Comparison of ENCODE assay signal across 18 cellular contexts in genomic region chr11:45647786-45648185, GRCh38. TPM values are rescaled to one million over a fixed set of nuclear protein-coding genes. Genes with fewer than 3 reads are reported as not detected.
DNase-seq lines count a peak whose midpoint lies in the region; ATAC-seq and TF ChIP-seq lines count a peak whose summit lies in the region.
"Had no signal": no experiment of that assay in that cellular context is flagged by ENCODE, and none has a peak within 500 bp of the region (broad histone marks: within the 10 kb centered on the region; RNA-seq: fewer than 3 reads in every experiment).

No MANE protein-coding gene starts in this region.

- no peak overlapping the region for H2BK5ac ChIP-seq in mesendoderm (ENCODE audit: low read length)

- no peak overlapping the region for H3K9ac ChIP-seq in mesendoderm (ENCODE audit: low read length)

- H3K4me3 Mint-ChIP-seq in activated CD8-positive, alpha-beta memory T cell treated with anti-CD3 and anti-CD28 coated beads, Interleukin-2, amount 10 ng/mL, durations not matched to agents 7 days and 5 days = no peak overlapping the region
- no peak overlapping the region for H3K4me3 Mint-ChIP-seq in WTC11

- H2BK15ac ChIP-seq in mesendoderm (replicated peaks; ENCODE audit: low read depth) = no peak overlapping the region

- H3K56ac ChIP-seq in mesendoderm (ENCODE audit: low read length) = no peak overlapping the region

- no peak overlapping the region for H3K4ac ChIP-seq in mesendoderm (ENCODE audit: low read depth, low read length)

- no peak overlapping the region for H3K27ac Mint-ChIP-seq in activated CD8-positive, alpha-beta memory T cell treated with anti-CD3 and anti-CD28 coated beads, Interleukin-2, amount 10 ng/mL, durations not matched to agents 7 days and 5 days
- no peak overlapping the region for H3K27ac Mint-ChIP-seq in WTC11

- no peaks in the 10 kb centered on the region for H3K27me3 ChIP-seq in mesendoderm (ENCODE audit: insufficient read depth, low read length, poor library complexity)

- H3K9me3 Mint-ChIP-seq in activated CD8-positive, alpha-beta memory T cell treated with anti-CD3 and anti-CD28 coated beads, Interleukin-2, amount 10 ng/mL, durations not matched to agents 7 days and 5 days (ENCODE audit: low read depth) = no peaks in the 10 kb centered on the region
- peaks cover 7% of the 10 kb centered on the region; the same call in 1 of the 2 replicates for H3K9me3 Mint-ChIP-seq in WTC11

- POLR2A ChIA-PET in WTC11 (lab: Charles Lee) = no interaction called here

- no peak overlapping the region for H4K5ac ChIP-seq in mesendoderm (ENCODE audit: low read length)

- peaks cover 26% of the 10 kb centered on the region for H3K27me3 Mint-ChIP-seq in activated CD8-positive, alpha-beta memory T cell treated with anti-CD3 and anti-CD28 coated beads, Interleukin-2, amount 10 ng/mL, durations not matched to agents 7 days and 5 days
- peaks cover 7% of the 10 kb centered on the region; the same call in 1 of the 2 replicates for H3K27me3 Mint-ChIP-seq in WTC11 (ENCODE audit: low read depth)

- no CpG with 5 or more reads among the region's 1 CpG for WGBS in mesendoderm (ENCODE audit: extremely low coverage, insufficient coverage, low lambda C conversion rate)

- no peaks in the 10 kb centered on the region for H3K79me2 ChIP-seq in mesendoderm (ENCODE audit: control insufficient read depth, insufficient read depth, low read length)

- no peaks in the 10 kb centered on the region for H3K79me1 ChIP-seq in mesendoderm (ENCODE audit: low read length)

- H2BK120ac ChIP-seq in mesendoderm (ENCODE audit: low read depth, low read length) = no peak overlapping the region

- peak; percentile 26 for DNase-seq in activated CD8-positive, alpha-beta memory T cell treated with anti-CD3 and anti-CD28 coated beads, Interleukin-2, amount 10 ng/mL, durations not matched to agents 7 days and 5 days
- DNase-seq in activated CD8-positive, alpha-beta memory T cell treated with anti-CD3 and anti-CD28 coated beads, Interleukin-2, amount 50 U/mL, for 4 hours = no peak
- DNase-seq in WTC11 (ENCODE audit: low spot score) (no peak), mesendoderm (peak; percentile 75)
- DNase-seq: 8988T, DMS79 treated with DMSO at 0.1 percent for 48 hours, NCI-H1105 treated with DMSO at 0.1 percent for 48 hours, NCI-H1694 treated with DMSO at 0.1 percent for 48 hours, NCI-H774, SIG-M5 had no signal

- H3K23ac ChIP-seq in mesendoderm (ENCODE audit: low read length) = no peak overlapping the region

- H3K18ac ChIP-seq in mesendoderm (ENCODE audit: low read length) = no peak overlapping the region

- no peak for ATAC-seq in activated CD8-positive, alpha-beta memory T cell treated with anti-CD3 and anti-CD28 coated beads, Interleukin-2, amount 10 ng/mL, durations not matched to agents 7 days and 5 days
- peak; percentile 68 for ATAC-seq in WTC11
- ATAC-seq in GM18502 (IDR thresholded peaks at IDR 0.05; ENCODE audit: poor library complexity, unreplicated experiment) = no peak
- no peak for ATAC-seq in HG03520 (IDR thresholded peaks at IDR 0.05; ENCODE audit: unreplicated experiment)
- no peak for ATAC-seq in HG02852 (IDR thresholded peaks at IDR 0.05; ENCODE audit: unreplicated experiment)
- ATAC-seq in HG03135 (IDR thresholded peaks at IDR 0.05; ENCODE audit: unreplicated experiment) = no peak
- ATAC-seq: HCT116, K562 had no signal

- no peaks in the 10 kb centered on the region for H3K36me3 ChIP-seq in mesendoderm (ENCODE audit: control insufficient read depth, insufficient read depth, low read length)

- H3K4me2 ChIP-seq in mesendoderm (ENCODE audit: low read length) = no peak overlapping the region

- TF ChIP-seq CTCF in WTC11 (IDR thresholded peaks at IDR 0.05) = no peak

- H2AK5ac ChIP-seq in mesendoderm (ENCODE audit: low read length) = no peak overlapping the region

- H4K8ac ChIP-seq in mesendoderm (ENCODE audit: low read depth, low read length) = no peak overlapping the region

- CTCF ChIA-PET in activated CD8-positive, alpha-beta memory T cell treated with anti-CD3 and anti-CD28 coated beads, Interleukin-2, amount 10 ng/mL, durations not matched to agents 7 days and 5 days (lab: Charles Lee) = interaction anchor here (1.0 to 1.9 kb wide), 2 partner anchors 124 to 317 kb away, joined by 3 to 4 read pairs; no protein-coding TSS in a partner anchor
- CTCF ChIA-PET in WTC11 (lab: Charles Lee) = interaction anchor here (1.1 kb wide), 1 partner anchor 124 kb away, joined by 6 read pairs; no protein-coding TSS in a partner anchor

- H3K27ac ChIP-seq in mesendoderm (ENCODE audit: low read depth, low read length) = no peak overlapping the region

- peaks cover 2% of the 10 kb centered on the region for H3K4me1 ChIP-seq in mesendoderm (ENCODE audit: control insufficient read depth, low read depth, low read length)

- H3K4me1 Mint-ChIP-seq in activated CD8-positive, alpha-beta memory T cell treated with anti-CD3 and anti-CD28 coated beads, Interleukin-2, amount 10 ng/mL, durations not matched to agents 7 days and 5 days = peaks cover 4% of the 10 kb centered on the region
- peaks cover 19% of the 10 kb centered on the region for H3K4me1 Mint-ChIP-seq in WTC11

- no peak overlapping the region for H3K4me3 ChIP-seq in mesendoderm (ENCODE audit: low read length)
- H3K4me3 ChIP-seq: K562 had no signal

- H3K36me3 Mint-ChIP-seq in activated CD8-positive, alpha-beta memory T cell treated with anti-CD3 and anti-CD28 coated beads, Interleukin-2, amount 10 ng/mL, durations not matched to agents 7 days and 5 days = no peaks in the 10 kb centered on the region
- H3K36me3 Mint-ChIP-seq in WTC11 = no peaks in the 10 kb centered on the region

TF ChIP-seq in WTC11, 78 proteins besides CTCF, POLR2A, EP300 and RAD21 (continues in another document):
- TF ChIP-seq PRDM15 (CRISPR knock-in tag; IDR thresholded peaks at IDR 0.05) (no peak), ZNF512 (CRISPR knock-in tag; IDR thresholded peaks at IDR 0.05; ENCODE audit: borderline replicate concordance) (no peak), NR3C1 (CRISPR knock-in tag; conservative IDR thresholded peaks at IDR 0.05; ENCODE audit: low read depth) (no peak), TEAD1 (CRISPR knock-in tag; IDR thresholded peaks at IDR 0.05) (no peak), SMAD4 (CRISPR knock-in tag; IDR thresholded peaks at IDR 0.05) (no peak), USF2 (CRISPR knock-in tag; IDR thresholded peaks at IDR 0.05) (no peak), SOX15 (CRISPR knock-in tag; IDR thresholded peaks at IDR 0.05) (no peak)
- TF ChIP-seq, protein P1, sequence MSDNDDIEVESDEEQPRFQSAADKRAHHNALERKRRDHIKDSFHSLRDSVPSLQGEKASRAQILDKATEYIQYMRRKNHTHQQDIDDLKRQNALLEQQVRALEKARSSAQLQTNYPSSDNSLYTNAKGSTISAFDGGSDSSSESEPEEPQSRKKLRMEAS (CRISPR knock-in tag; IDR thresholded peaks at IDR 0.05) = no peak

RNA-seq across cellular contexts. Expression of gene CHST1, which starts 17.6 kb away (rescaled TPM):
- under 1 TPM in 1 of 2 experiments, not detected in 1; 0.35 TPM for total RNA-seq in activated CD8-positive, alpha-beta memory T cell treated with anti-CD3 and anti-CD28 coated beads, Interleukin-2, amount 10 ng/mL, durations not matched to agents 7 days and 5 days
- 2.4 to 2.6 TPM (median 2.4 TPM) in 3 replicates for total RNA-seq in WTC11 (2021)
- polyA plus RNA-seq in mesendoderm (2013, experiment 1 of 2) = 0.53 TPM
- polyA plus RNA-seq in mesendoderm (2013, experiment 2 of 2) = 0.55 TPM
- total RNA-seq: G401, NCI-H460 had no signal

Comparison
In these comparisons a context has a peak if more than half of its experiments do, and no peak if none do; other contexts are left out.
1. DNase-seq: peak in activated CD8-positive, alpha-beta memory T cell treated with anti-CD3 and anti-CD28 coated beads, Interleukin-2, amount 10 ng/mL, durations not matched to agents 7 days and 5 days (single experiment) and mesendoderm (single experiment); none in activated CD8-positive, alpha-beta memory T cell treated with anti-CD3 and anti-CD28 coated beads, Interleukin-2, amount 50 U/mL, for 4 hours (single experiment) and WTC11 (single experiment).